ENCODE assay signal across 19 cellular contexts in genomic region chr20:9981834-9982233, GRCh38. TPM values are rescaled to one million over a fixed set of nuclear protein-coding genes. Genes with fewer than 3 reads are reported as not detected.
A peak's percentile ranks its signal among the peaks of the same experiment; 100 is the strongest.
DNase-seq lines count a peak whose midpoint lies in the region; ATAC-seq and TF ChIP-seq lines count a peak whose summit lies in the region.
"Had no signal": no experiment of that assay in that cellular context is flagged by ENCODE, and none has a peak within 500 bp of the region (broad histone marks: within the 10 kb centered on the region; RNA-seq: fewer than 3 reads in every experiment).

No MANE protein-coding gene starts in this region.

- no peak overlapping the region for H3K18ac ChIP-seq in mesenchymal stem cell (ENCODE audit: low read depth in 1 of 2, low read length in 2 of 2)

- no peak overlapping the region for H2AK5ac ChIP-seq in mesenchymal stem cell (ENCODE audit: low read length, severe bottlenecking)

- DNase-seq in DMS79 (lab: John Stamatoyannopoulos, UW) (peak; percentile 15), LNCaP clone FGC (ENCODE audit: low read depth) (peak; percentile 18), RPMI7951 (ENCODE audit: low read depth) (peak; percentile 66), mesenchymal stem cell (peak; percentile 6), chondrocyte (ENCODE audit: low spot score) (no peak), left lung (no peak)
- DNase-seq: activated naive CD4-positive, alpha-beta T cell treated with Interleukin-2 at 50 U/mL for 16 hours; aorta; cerebellar nuclear complex; NCI-H510A; ovary; right lobe of liver; SHP77; stimulated activated naive CD4-positive, alpha-beta T cell treated with Interleukin-2 at 50 U/mL for 16 hours; thyroid gland had no signal

- H3K27ac Mint-ChIP-seq in chondrocyte (ENCODE audit: unreplicated experiment) = no peak overlapping the region

- H3K9me3 Mint-ChIP-seq in chondrocyte (ENCODE audit: low read depth) = no peaks in the 10 kb centered on the region

- ATAC-seq in left lung (no peak), HG03565 (IDR thresholded peaks at IDR 0.05; ENCODE audit: unreplicated experiment) (no peak)
- ATAC-seq: right lobe of liver had no signal

- WGBS in mesenchymal stem cell = 38% methylated on average over 2 of the region's 2 CpGs

- H3K27ac ChIP-seq in mesenchymal stem cell (ENCODE audit: low read length, poor library complexity, severe bottlenecking) (no peak overlapping the region), left lung (no peak overlapping the region)
- H3K27ac ChIP-seq: KMS-11, ovary, right lobe of liver, thyroid gland, VCaP had no signal

- no peaks in the 10 kb centered on the region for H3K36me3 Mint-ChIP-seq in chondrocyte (ENCODE audit: low read depth)

- no peak overlapping the region for H4K91ac ChIP-seq in mesenchymal stem cell (ENCODE audit: low read length)

- H3K4me3 ChIP-seq in LNCaP clone FGC (ENCODE audit: low read depth, low read length) (no peak overlapping the region), mesenchymal stem cell (ENCODE audit: insufficient read depth in 1 of 2, low read depth in 1 of 2, low read length in 2 of 2) (no peak overlapping the region), left lung (no peak overlapping the region)
- H3K4me3 ChIP-seq: lung, ovary, right lobe of liver, thyroid gland had no signal

- H2BK120ac ChIP-seq in mesenchymal stem cell (ENCODE audit: low read depth, low read length) = no peak overlapping the region

- peaks cover 3% of the 10 kb centered on the region for H3K4me1 Mint-ChIP-seq in chondrocyte (ENCODE audit: low read depth)

- H3K23ac ChIP-seq in mesenchymal stem cell (ENCODE audit: low read length in 2 of 2) = no peak overlapping the region

- no peak overlapping the region for H3K4me3 Mint-ChIP-seq in chondrocyte (ENCODE audit: unreplicated experiment)

- no peak overlapping the region for H3K4ac ChIP-seq in mesenchymal stem cell (ENCODE audit: low read depth in 1 of 2, low read length in 2 of 2)

- H3K36me3 ChIP-seq in mesenchymal stem cell (ENCODE audit: control insufficient read depth in 1 of 2, insufficient read depth in 2 of 2, low read depth in 1 of 2, low read length in 2 of 2) (no peaks in the 10 kb centered on the region), left lung (no peaks in the 10 kb centered on the region)
- H3K36me3 ChIP-seq: ovary, right lobe of liver, thyroid gland had no signal

- H4K8ac ChIP-seq in mesenchymal stem cell (ENCODE audit: low read length) = no peak overlapping the region

- no peak overlapping the region for H3K9ac ChIP-seq in mesenchymal stem cell (ENCODE audit: low read length)
- H3K9ac ChIP-seq: KMS-11 had no signal

- H3K4me1 ChIP-seq in mesenchymal stem cell (ENCODE audit: control insufficient read depth, insufficient read depth, low read depth, low read length) (no peaks in the 10 kb centered on the region), left lung (peaks cover 0 to 10% of the 10 kb centered on the region in 2 donors)
- H3K4me1 ChIP-seq: right lobe of liver, thyroid gland had no signal

- no peak overlapping the region for H2BK12ac ChIP-seq in mesenchymal stem cell (ENCODE audit: low read length in 2 of 2)

- intact Hi-C loops in left lung (cut with DNase I) = no loop called here

- no peak overlapping the region for H2AFZ ChIP-seq in mesenchymal stem cell (ENCODE audit: low read depth, low read length)

- H3K79me1 ChIP-seq in mesenchymal stem cell (replicated peaks; ENCODE audit: low read length, poor library complexity, severe bottlenecking) = no peaks in the 10 kb centered on the region

- TF ChIP-seq CTCF in LNCaP clone FGC (IDR thresholded peaks at IDR 0.05; ENCODE audit: control insufficient read depth, extremely low read depth, insufficient read depth) (no peak), chondrocyte (IDR thresholded peaks at IDR 0.05) (no peak), left lung (IDR thresholded peaks at IDR 0.05) (no peak)

- H3K27me3 Mint-ChIP-seq in chondrocyte (ENCODE audit: low read depth) = peaks cover 8% of the 10 kb centered on the region

- no peaks in the 10 kb centered on the region for H3K9me3 ChIP-seq in mesenchymal stem cell (ENCODE audit: control insufficient read depth, low read length)
- H3K9me3 ChIP-seq in left lung = no peaks in the 10 kb centered on the region
- H3K9me3 ChIP-seq: ovary, right lobe of liver, thyroid gland had no signal

- no peak overlapping the region for H3K4me2 ChIP-seq in mesenchymal stem cell (ENCODE audit: low read length, poor library complexity, severe bottlenecking)
- H3K4me2 ChIP-seq: KMS-11 had no signal

- H2BK5ac ChIP-seq in mesenchymal stem cell (ENCODE audit: low read depth, low read length, poor library complexity, severe bottlenecking) = no peak overlapping the region

- H3K14ac ChIP-seq in mesenchymal stem cell (ENCODE audit: low read length in 2 of 2) = no peak overlapping the region

- no peak overlapping the region for H2BK15ac ChIP-seq in mesenchymal stem cell (ENCODE audit: low read depth, poor library complexity, severe bottlenecking)

- H3K27me3 ChIP-seq in mesenchymal stem cell (ENCODE audit: control insufficient read depth in 1 of 2, insufficient read depth in 1 of 2, low read length in 2 of 2) (peaks cover 0 to 4% of the 10 kb centered on the region in 2 experiments), left lung (no peaks in the 10 kb centered on the region)
- H3K27me3 ChIP-seq: ovary, right lobe of liver, thyroid gland had no signal

RNA-seq across cellular contexts. Expression of gene ANKEF1, which starts 53.0 kb away (rescaled TPM):
- 9.7 and 11.4 TPM in 2 replicates for total RNA-seq in RPMI7951 (2014; rRNA removed; shearing (Covaris generic))
- 0.69 TPM for polyA plus RNA-seq in mesenchymal stem cell (2013, experiment 1 of 2)
- 0.77 TPM for polyA plus RNA-seq in mesenchymal stem cell (2013, experiment 2 of 2)
- total RNA-seq in chondrocyte (0.46 to 0.90 TPM (median 0.77 TPM) in 3 replicates), left lung (1 to 10 TPM; 6.1 to 7.4 TPM)

Comparison
In these comparisons a context has a peak if more than half of its experiments do, and no peak if none do; other contexts are left out.
1. DNase-seq: peak in DMS79 (single experiment), LNCaP clone FGC (single experiment), RPMI7951 (single experiment) and mesenchymal stem cell (single experiment); none in chondrocyte (single experiment) and left lung (0 of 2).